Comparison of ENCODE assay signal across 17 cellular contexts in the genomic region with DNA sequence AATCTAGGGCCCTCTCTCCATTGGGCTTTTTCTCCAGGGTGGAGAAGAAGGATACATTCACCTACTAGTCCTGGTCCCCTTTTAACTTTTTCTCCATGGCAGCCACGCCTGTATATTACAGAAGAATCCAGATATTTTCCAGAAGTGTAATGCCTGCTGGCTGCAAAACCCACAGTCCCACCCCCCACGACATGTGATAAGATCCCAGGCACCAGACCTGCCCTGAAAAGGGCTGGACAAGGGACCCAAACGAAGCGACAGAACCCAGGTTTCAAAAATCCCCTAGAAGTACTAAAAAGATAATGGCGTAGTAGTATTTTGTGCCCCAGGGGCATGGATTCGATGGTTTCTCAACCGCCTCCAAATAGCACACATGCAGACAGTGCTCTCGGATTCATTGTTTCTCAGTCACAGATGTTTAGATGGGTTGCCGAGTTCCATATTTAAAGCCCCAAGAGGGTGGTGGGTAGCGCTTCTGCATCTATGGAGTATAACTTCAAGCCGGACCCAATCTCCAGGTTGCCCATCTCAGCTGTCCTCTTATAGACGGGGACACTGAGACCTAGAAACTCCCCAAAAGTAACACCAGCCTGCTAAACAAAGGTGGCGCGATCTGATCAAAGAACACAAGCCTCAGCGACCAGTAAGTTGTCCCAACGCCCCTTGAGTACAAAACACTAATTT. TPM values are rescaled to one million over a fixed set of nuclear protein-coding genes. Genes with fewer than 3 reads are reported as not detected.
A peak's percentile ranks its signal among the peaks of the same experiment; 100 is the strongest.
DNase-seq lines count a peak whose midpoint lies in the region; ATAC-seq, FAIRE-seq and TF ChIP-seq lines count a peak whose summit lies in the region.
"Had no signal": no experiment of that assay in that cellular context is flagged by ENCODE, and none has a peak within 500 bp of the region (broad histone marks: within the 10 kb centered on the region; RNA-seq: fewer than 3 reads in every experiment).

No MANE protein-coding gene starts in this region.

- peak overlapping the region; percentile 87 to 93 for H3K9ac ChIP-seq in K562 (ENCODE audit: insufficient read depth in 1 of 2, low read depth in 2 of 2, low read length in 2 of 2)
- no peak overlapping the region for H3K9ac ChIP-seq in muscle layer of colon (ENCODE audit: low read length)

- CTCF ChIA-PET in K562 (lab: Yijun Ruan, JAX; ENCODE audit: low intra/inter-chr PET ratio) = no interaction called here

- peak; percentile 1 for ATAC-seq in K562
- ATAC-seq in HG03135 (IDR thresholded peaks at IDR 0.05; ENCODE audit: unreplicated experiment) = no peak
- no peak for ATAC-seq in GM21529 (IDR thresholded peaks at IDR 0.05; ENCODE audit: unreplicated experiment)
- ATAC-seq: left colon had no signal

- peaks cover 86% of the 10 kb centered on the region for H3K79me2 ChIP-seq in K562 (ENCODE audit: control insufficient read depth, insufficient read depth, low read length)

- H3K36me3 ChIP-seq in K562 (ENCODE audit: control insufficient read depth, insufficient read depth, low read length) (peaks cover 44% of the 10 kb centered on the region), muscle layer of colon (ENCODE audit: insufficient read depth, low read length) (no peaks in the 10 kb centered on the region), tibial artery (no peaks in the 10 kb centered on the region)
- H3K36me3 ChIP-seq: colonic mucosa had no signal

- H3K9me3 Mint-ChIP-seq in activated naive CD8-positive, alpha-beta T cell (ENCODE audit: low read depth) = no peaks in the 10 kb centered on the region
- H3K9me3 Mint-ChIP-seq in activated naive CD8-positive, alpha-beta T cell treated with anti-CD3 and anti-CD28 coated beads for 36 hours = no peaks in the 10 kb centered on the region

- TF ChIP-seq CTCF in K562 (IDR thresholded peaks at IDR 0.05 in 2 of 3, conservative IDR thresholded peaks at IDR 0.05 in 1 of 3; ENCODE audit: insufficient read depth in 2 of 3, low read depth in 1 of 3, low read length in 3 of 3) (peak; percentile 25 to 44 (median 39); a peak in 4 of 6 replicates), tibial artery (IDR thresholded peaks at IDR 0.05) (no peak)

- H3K4me3 Mint-ChIP-seq in activated naive CD8-positive, alpha-beta T cell = peak overlapping the region; percentile 41
- no peak overlapping the region for H3K4me3 Mint-ChIP-seq in activated naive CD8-positive, alpha-beta T cell treated with anti-CD3 and anti-CD28 coated beads for 36 hours

- peak overlapping the region; percentile 85 for H2AFZ ChIP-seq in K562 (ENCODE audit: low read depth, low read length)

- intact Hi-C loops in K562 (cut with micrococcal nuclease) = loop anchor here (5.0 kb wide), 2 partner anchors 150 to 360 kb away; partner anchors contain the start of genes CCDC73 and EIF3M
- intact Hi-C loops in tibial artery (cut with DNase I; ENCODE audit: low total_unique reads) = no loop called here

- no peak for TF ChIP-seq POLR2A in K562 (conservative IDR thresholded peaks at IDR 0.05)

- DNase-seq in activated naive CD8-positive, alpha-beta T cell treated with anti-CD3 and anti-CD28 coated beads for 36 hours = no peak
- DNase-seq in K562 (ENCODE audit: extremely low read depth in 1 of 4, low spot score in 3 of 4) (peak; percentile 34 to 64 (median 48)), tibial artery (no peak), NCI-H1694 (lab: John Stamatoyannopoulos, UW) (no peak)
- DNase-seq: ACHN; activated naive CD4-positive, alpha-beta T cell; colonic mucosa; left colon; NCI-H2029; posterior cingulate gyrus; stimulated activated CD4-positive, alpha-beta T cell treated with anti-CD3 and anti-CD28 coated beads, Interleukin-4, amount 100 ng/mL, for 1 hour; substantia nigra; SW 1271 had no signal

- no peak for TF ChIP-seq EP300 in K562 (IDR thresholded peaks at IDR 0.05; ENCODE audit: low read length)

- H3K4me1 Mint-ChIP-seq in activated naive CD8-positive, alpha-beta T cell (ENCODE audit: low read depth) = peaks cover 34% of the 10 kb centered on the region
- H3K4me1 Mint-ChIP-seq in activated naive CD8-positive, alpha-beta T cell treated with anti-CD3 and anti-CD28 coated beads for 36 hours = peaks cover 30% of the 10 kb centered on the region

- in situ Hi-C loops in K562 (cut with MboI) = no loop called here

- no peaks in the 10 kb centered on the region for H4K20me1 ChIP-seq in K562 (replicated peaks; ENCODE audit: control insufficient read depth, insufficient read depth, low read length)

- H3K4me1 ChIP-seq in K562 (replicated peaks in 1 of 2; ENCODE audit: control insufficient read depth in 2 of 2, insufficient read depth in 2 of 2, low read length in 2 of 2) (peaks cover 14 to 54% of the 10 kb centered on the region in 2 experiments; a peak in 4 of 5 replicates), muscle layer of colon (ENCODE audit: insufficient read depth, low read length) (no peaks in the 10 kb centered on the region), tibial artery (peaks cover 0 to 43% (median 37%) of the 10 kb centered on the region in 4 donors)
- H3K4me1 ChIP-seq: colonic mucosa had no signal

- no peaks in the 10 kb centered on the region for H3K9me1 ChIP-seq in K562 (ENCODE audit: control insufficient read depth, insufficient read depth, low read length)

- peak overlapping the region; percentile 92 for H3K27ac ChIP-seq in K562 (ENCODE audit: extremely low read depth, low read depth, low read length)
- no peak overlapping the region for H3K27ac ChIP-seq in muscle layer of colon (ENCODE audit: low read depth, low read length)
- H3K27ac ChIP-seq in tibial artery = no peak overlapping the region
- H3K27ac ChIP-seq: colonic mucosa had no signal

- peak; percentile 78 for FAIRE-seq in K562 (lab: Jason Lieb, UNC)

- H3K9me3 ChIP-seq in K562 (replicated peaks; ENCODE audit: control insufficient read depth, insufficient read depth, low read depth, low read length) (peaks cover 11% of the 10 kb centered on the region; the same call in 1 of the 2 replicates), muscle layer of colon (ENCODE audit: low read length) (no peaks in the 10 kb centered on the region), tibial artery (no peaks in the 10 kb centered on the region)
- H3K9me3 ChIP-seq: colonic mucosa had no signal

- peaks cover 48% of the 10 kb centered on the region for H3K27me3 Mint-ChIP-seq in activated naive CD8-positive, alpha-beta T cell
- peaks cover 93% of the 10 kb centered on the region for H3K27me3 Mint-ChIP-seq in activated naive CD8-positive, alpha-beta T cell treated with anti-CD3 and anti-CD28 coated beads for 36 hours

- WGBS in K562 (ENCODE audit: insufficient coverage, low coverage, missing lambda C conversion rate) = under 1% methylated on average over 16 of the region's 16 CpGs

- H3K27ac Mint-ChIP-seq in activated naive CD8-positive, alpha-beta T cell = no peak overlapping the region
- H3K27ac Mint-ChIP-seq in activated naive CD8-positive, alpha-beta T cell treated with anti-CD3 and anti-CD28 coated beads for 36 hours = no peak overlapping the region

- no TSS peak for BruUV-seq in K562 (replicated peaks; lab: Mats Ljungman, UMichigan)

- TF ChIP-seq RAD21 in K562 (CRISPR knock-in tag; conservative IDR thresholded peaks at IDR 0.05 in 1 of 2, IDR thresholded peaks at IDR 0.05 in 1 of 2) = no peak

- POLR2A ChIA-PET in K562 (lab: Yijun Ruan, JAX) = interaction anchor here (1.5 kb wide), 1 partner anchor 11 kb away, joined by 9 read pairs; no protein-coding TSS in a partner anchor

- H3K4me3 ChIP-seq in K562 (peak overlapping the region; percentile 76), muscle layer of colon (ENCODE audit: low read depth in 1 of 2, low read length in 2 of 2) (peak overlapping the region; percentile 7 to 32), tibial artery (peak overlapping the region; percentile 19 to 32)

- H3K4me2 ChIP-seq in K562 (ENCODE audit: insufficient read depth, low read length) = peak overlapping the region; percentile 99

- no peaks in the 10 kb centered on the region for H3K27me3 ChIP-seq in K562 (ENCODE audit: control insufficient read depth in 2 of 2, insufficient read depth in 2 of 2, low read length in 2 of 2)
- peaks cover 39 to 97% of the 10 kb centered on the region in 2 donors for H3K27me3 ChIP-seq in muscle layer of colon (ENCODE audit: control insufficient read depth in 1 of 2, insufficient read depth in 2 of 2, low read length in 2 of 2)
- H3K27me3 ChIP-seq in tibial artery = peaks cover 0 to 100% of the 10 kb centered on the region in 2 donors

- H3K36me3 Mint-ChIP-seq in activated naive CD8-positive, alpha-beta T cell = no peaks in the 10 kb centered on the region
- no peaks in the 10 kb centered on the region for H3K36me3 Mint-ChIP-seq in activated naive CD8-positive, alpha-beta T cell treated with anti-CD3 and anti-CD28 coated beads for 36 hours

TF ChIP-seq in K562, 482 proteins besides CTCF, POLR2A, EP300 and RAD21 (continues in another document):
- TF ChIP-seq RBBP5 (IDR thresholded peaks at IDR 0.05; ENCODE audit: borderline replicate concordance, insufficient read depth, low read length, poor library complexity, severe bottlenecking) (peak; percentile 39), BHLHE40 (IDR thresholded peaks at IDR 0.05; ENCODE audit: low read length) (peak; percentile 62; the same call in 1 of the 2 replicates), ARNT (IDR thresholded peaks at IDR 0.05) (no peak), STAT5B (CRISPR knock-in tag; IDR thresholded peaks at IDR 0.05) (no peak), ZNF431 (CRISPR knock-in tag; IDR thresholded peaks at IDR 0.05) (no peak), SRSF3 (IDR thresholded peaks at IDR 0.05; ENCODE audit: insufficient read depth, low read length) (no peak)

RNA-seq across cellular contexts. Expression of gene WT1, which starts 2.6 kb away (rescaled TPM):
- not detected for total RNA-seq in activated naive CD8-positive, alpha-beta T cell treated with anti-CD3 and anti-CD28 coated beads for 36 hours
- 41.5 and 41.9 TPM in 2 replicates for total RNA-seq in K562 (2011; cell fraction: chromatin; rRNA removed; ENCODE audit: low replicate concordance)
- total RNA-seq in K562 (2011; cell fraction: nucleolus; rRNA removed) = 28.6 and 32.5 TPM in 2 replicates
- total RNA-seq in K562 (2011; cell fraction: nucleoplasm; rRNA removed) = 31.4 and 35.9 TPM in 2 replicates
- 21.3 and 24.3 TPM in 2 replicates for total RNA-seq in K562 (2014; rRNA removed)
- 18.3 and 19.7 TPM in 2 replicates for total RNA-seq in K562 (2014; rRNA removed; fragmentation: Illumina TruSeq; extraction: Trizol)
- 19.4 and 20.2 TPM in 2 replicates for total RNA-seq in K562 (2015; rRNA removed; fragmentation: Illumina TruSeq; extraction: Trizol)
- total RNA-seq in K562 (2021) = 27.1 and 29.3 TPM in 2 replicates
- polyA plus RNA-seq in K562 (2011; rRNA removed) = 19.0 and 24.9 TPM in 2 replicates
- 20.1 and 41.9 TPM in 2 replicates for polyA plus RNA-seq in K562 (2011; cell fraction: cytosol; rRNA removed)
- 31.6 and 45.8 TPM in 2 replicates for polyA plus RNA-seq in K562 (2011; cell fraction: nucleus; rRNA removed)
- polyA plus RNA-seq in K562 (2012) = 30.5 and 31.1 TPM in 2 replicates
- 32.8 and 33.8 TPM in 2 replicates for polyA plus RNA-seq in K562 (2014; fragmentation: Illumina TruSeq; extraction: Trizol)
- 1 to 10 TPM; 7.1 to 7.7 TPM for polyA plus RNA-seq in K562 (2014; fragmentation: Nextera tagmentation; extraction: Ambion mirVana)
- 19.9 and 20.0 TPM in 2 replicates for polyA plus RNA-seq in K562 (2014; rRNA removed)
- 24.1 and 25.5 TPM in 2 replicates for polyA minus RNA-seq in K562 (2011; rRNA and poly(A)+ RNA removed)
- 34.2 and 39.8 TPM in 2 replicates for polyA minus RNA-seq in K562 (2011; cell fraction: cytosol; rRNA and poly(A)+ RNA removed)
- 21.9 and 22.5 TPM in 2 replicates for polyA minus RNA-seq in K562 (2011; cell fraction: nucleus; rRNA and poly(A)+ RNA removed)
- total RNA-seq: left colon had no signal

Comparison
In these comparisons a context has a peak if more than half of its experiments do, and no peak if none do; other contexts are left out.
1. DNase-seq: peak in K562 (4 of 4); none in activated naive CD8-positive, alpha-beta T cell treated with anti-CD3 and anti-CD28 coated beads for 36 hours (single experiment), tibial artery (0 of 2) and NCI-H1694 (single experiment).
2. H3K4me3 ChIP-seq: peak in every context shown above with its lines; median percentile 76 in K562; 26 in tibial artery; 20 in muscle layer of colon.
3. CTCF ChIP-seq: peak in K562 (3 of 3); none in tibial artery (0 of 2).
4. RNA of gene WT1, which starts 2.6 kb away (total RNA-seq): 18.3 to 41.9 TPM in K562; not detected in activated naive CD8-positive, alpha-beta T cell treated with anti-CD3 and anti-CD28 coated beads for 36 hours; every median in the first group is over 10 times any median in the second.